Comparison of ENCODE assay signal across 2 cellular contexts in the genomic region with DNA sequence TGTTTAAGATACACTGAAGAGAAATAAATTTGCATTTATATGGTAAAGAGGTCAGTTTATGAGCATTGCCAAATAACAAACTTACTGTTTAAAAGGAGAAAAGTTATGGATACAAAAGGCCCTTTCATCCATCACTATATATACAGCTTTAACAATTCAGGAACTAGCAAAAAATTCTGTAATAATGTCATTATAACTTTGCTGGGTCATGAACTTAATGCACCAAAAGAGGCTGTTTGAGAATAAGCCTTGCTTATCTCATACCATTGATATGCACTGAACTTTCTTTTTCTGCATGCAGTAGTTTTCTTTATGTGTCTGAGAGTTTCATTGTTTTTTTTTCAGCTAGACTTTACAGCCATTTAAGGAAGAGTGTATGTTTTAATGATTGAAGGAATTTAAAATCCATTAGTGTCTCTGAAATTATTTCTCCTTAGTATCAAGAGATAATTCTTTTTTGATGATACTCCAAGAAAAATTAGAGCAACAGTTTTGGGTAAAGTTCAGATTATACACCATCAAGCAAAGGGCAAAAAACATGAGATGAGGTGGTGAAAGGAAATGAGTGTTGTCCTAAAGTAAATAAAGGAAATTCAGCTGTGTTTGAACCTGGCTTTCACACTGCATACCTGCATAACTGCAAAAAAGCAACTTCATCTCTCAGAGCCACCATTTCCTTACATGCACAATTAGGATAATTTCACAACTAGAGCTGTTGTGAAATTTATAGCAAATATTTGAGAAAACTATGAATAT.
TF ChIP-seq lines count a peak whose summit lies in the region.

No MANE protein-coding gene starts in this region.

TF ChIP-seq in IMR-90, 13 proteins besides CTCF, POLR2A, EP300 and RAD21:
- no peak for TF ChIP-seq SMC3 (IDR thresholded peaks at IDR 0.05; ENCODE audit: low read depth, low read length)
- TF ChIP-seq FOS (IDR thresholded peaks at IDR 0.05; ENCODE audit: low read depth, low read length), result no peak
- TF ChIP-seq BHLHE40 (IDR thresholded peaks at IDR 0.05; ENCODE audit: low read depth, low read length), result no peak
- TF ChIP-seq MAFK (IDR thresholded peaks at IDR 0.05; ENCODE audit: low read depth, low read length), result no peak
- TF ChIP-seq RCOR1 (IDR thresholded peaks at IDR 0.05; ENCODE audit: insufficient replicate concordance, low read length), result no peak
- TF ChIP-seq CHD1 (IDR thresholded peaks at IDR 0.05; ENCODE audit: low read depth, low read length), result no peak
- no peak for TF ChIP-seq USF2 (IDR thresholded peaks at IDR 0.05; ENCODE audit: low read depth, low read length)
- no peak for TF ChIP-seq MAZ (IDR thresholded peaks at IDR 0.05; ENCODE audit: borderline replicate concordance, low read depth, low read length)
- TF ChIP-seq MXI1 (IDR thresholded peaks at IDR 0.05; ENCODE audit: borderline replicate concordance, low read depth, low read length), result no peak
- no peak for TF ChIP-seq CEBPB (IDR thresholded peaks at IDR 0.05; ENCODE audit: low read depth, low read length)
- TF ChIP-seq, protein P1, sequence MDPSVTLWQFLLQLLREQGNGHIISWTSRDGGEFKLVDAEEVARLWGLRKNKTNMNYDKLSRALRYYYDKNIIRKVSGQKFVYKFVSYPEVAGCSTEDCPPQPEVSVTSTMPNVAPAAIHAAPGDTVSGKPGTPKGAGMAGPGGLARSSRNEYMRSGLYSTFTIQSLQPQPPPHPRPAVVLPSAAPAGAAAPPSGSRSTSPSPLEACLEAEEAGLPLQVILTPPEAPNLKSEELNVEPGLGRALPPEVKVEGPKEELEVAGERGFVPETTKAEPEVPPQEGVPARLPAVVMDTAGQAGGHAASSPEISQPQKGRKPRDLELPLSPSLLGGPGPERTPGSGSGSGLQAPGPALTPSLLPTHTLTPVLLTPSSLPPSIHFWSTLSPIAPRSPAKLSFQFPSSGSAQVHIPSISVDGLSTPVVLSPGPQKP (IDR thresholded peaks at IDR 0.05; ENCODE audit: borderline replicate concordance, low read depth, low read length), result no peak
- no peak for TF ChIP-seq RFX5 (IDR thresholded peaks at IDR 0.05; ENCODE audit: low read depth, low read length)
- TF ChIP-seq NFE2L2 (IDR thresholded peaks at IDR 0.05; ENCODE audit: low read depth, low read length), result no peak

TF ChIP-seq in endothelial cell of umbilical vein, 7 proteins besides CTCF, POLR2A, EP300 and RAD21:
- TF ChIP-seq FOS (IDR thresholded peaks at IDR 0.05; ENCODE audit: borderline replicate concordance, insufficient read depth, low read length), result no peak
- TF ChIP-seq GATA2 (IDR thresholded peaks at IDR 0.05; ENCODE audit: insufficient read depth, insufficient read length, low read depth, low read length), result no peak
- TF ChIP-seq, protein P2, sequence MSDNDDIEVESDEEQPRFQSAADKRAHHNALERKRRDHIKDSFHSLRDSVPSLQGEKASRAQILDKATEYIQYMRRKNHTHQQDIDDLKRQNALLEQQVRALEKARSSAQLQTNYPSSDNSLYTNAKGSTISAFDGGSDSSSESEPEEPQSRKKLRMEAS (IDR thresholded peaks at IDR 0.05; ENCODE audit: insufficient read depth, insufficient read length), result no peak
- TF ChIP-seq POLR2AphosphoS5 (IDR thresholded peaks at IDR 0.05; ENCODE audit: insufficient read depth, low read depth, low read length), result no peak
- TF ChIP-seq EZH2 (IDR thresholded peaks at IDR 0.05; ENCODE audit: borderline replicate concordance, low read depth, low read length, severe bottlenecking), result no peak
- TF ChIP-seq MYC (IDR thresholded peaks at IDR 0.05; ENCODE audit: low read depth, low read length), result no peak
- no peak for TF ChIP-seq JUN (IDR thresholded peaks at IDR 0.05; ENCODE audit: borderline replicate concordance, insufficient read depth, insufficient read length, low read depth)
